8 cellular contexts compared by ENCODE assay signal in the genomic region with DNA sequence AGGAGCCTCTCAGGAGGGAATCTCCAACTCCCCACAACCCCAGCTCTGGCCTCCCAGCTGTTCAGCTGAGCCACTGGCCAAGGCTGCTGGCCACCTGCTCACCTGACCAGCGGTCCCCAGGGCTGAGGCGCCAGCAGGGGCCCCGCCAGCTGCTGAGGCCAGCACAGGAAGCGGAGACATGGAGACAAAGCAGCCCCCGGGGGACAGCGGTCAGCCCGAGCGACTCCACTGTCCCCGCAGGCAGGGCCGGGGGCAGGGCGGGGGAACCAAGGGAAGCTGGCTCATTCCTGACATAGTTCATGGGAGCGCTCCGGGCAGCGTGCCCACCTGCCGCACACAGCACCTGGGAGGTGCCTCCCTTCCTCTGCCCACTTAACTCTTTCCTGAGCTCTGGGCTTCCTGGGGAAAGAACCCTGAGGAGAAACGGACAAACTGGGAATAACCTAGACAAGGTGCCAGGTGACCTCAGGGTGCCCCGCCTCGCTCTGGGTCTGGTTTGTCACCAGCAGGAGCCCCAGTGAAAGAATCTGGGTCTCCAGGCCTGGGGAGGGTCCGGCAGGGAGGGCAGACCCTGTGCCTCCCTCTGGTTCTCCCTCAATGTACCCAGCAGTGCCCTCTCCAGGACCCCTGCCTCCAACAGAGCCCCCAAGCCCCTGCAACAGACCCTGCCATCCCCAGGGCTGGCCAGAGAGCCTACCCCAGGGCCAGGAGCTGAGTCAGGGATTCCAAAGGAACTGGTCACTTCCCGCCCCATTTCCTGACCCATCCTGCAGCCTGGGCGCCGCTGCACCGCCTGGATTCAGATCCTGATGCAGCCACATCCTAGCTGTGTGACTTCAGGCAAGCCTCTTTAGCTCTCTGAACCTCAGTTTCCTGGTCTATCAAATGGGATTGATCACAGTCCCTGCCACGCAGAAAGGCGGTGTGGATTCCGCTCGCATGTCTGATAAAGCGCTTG. TPM values are rescaled to one million over a fixed set of nuclear protein-coding genes. Genes with fewer than 3 reads are reported as not detected.
DNase-seq lines count a peak whose midpoint lies in the region; FAIRE-seq and TF ChIP-seq lines count a peak whose summit lies in the region.

No MANE protein-coding gene starts in this region.

- no peaks in the 10 kb centered on the region for H3K36me3 ChIP-seq in ovary

- TF ChIP-seq CTCF in fibroblast of pulmonary artery (IDR thresholded peaks at IDR 0.05; ENCODE audit: low read length, missing control alignments), result no peak
- TF ChIP-seq CTCF in ovary (IDR thresholded peaks at IDR 0.05), result peak in 1 of 3 donors; percentile 4

- H3K9me3 ChIP-seq in ovary, result no peaks in the 10 kb centered on the region

- no peak for TF ChIP-seq POLR2A in ovary (IDR thresholded peaks at IDR 0.05)
- no peak for TF ChIP-seq POLR2A in GM12892 (IDR thresholded peaks at IDR 0.05; ENCODE audit: low read depth, low read length)

- FAIRE-seq in RCC 7860 (lab: Jason Lieb, UNC), result peak; percentile 87
- no peak for FAIRE-seq in GM12892 (lab: Jason Lieb, UNC)

- no peaks in the 10 kb centered on the region for H3K27me3 ChIP-seq in ovary

- H3K4me3 ChIP-seq in fibroblast of pulmonary artery (replicated peaks; ENCODE audit: low read depth, low read length) (peak overlapping the region; percentile 38), ovary (peak overlapping the region; percentile 25)

- intact Hi-C loops in ovary (cut with DNase I), result loop anchor here in 1 of 4 donors (10.0 kb wide), 1 partner anchor 61 kb away; no protein-coding TSS in a partner anchor

- H3K27ac ChIP-seq in ovary, result peak overlapping the region; percentile 26 to 75

- WGBS in ovary, 3 donors, result 19 to 31% (median 21%) methylated on average over 28 of the region's 28 CpGs

- DNase-seq in Daoy (ENCODE audit: low read depth) (peak; percentile 97), RCC 7860 (ENCODE audit: low spot score) (peak; percentile 98), fibroblast of pulmonary artery (ENCODE audit: low read depth) (peak; percentile 92), ovary (peak; percentile 67 to 79 (median 71)), UCSD-AML1 (lab: John Stamatoyannopoulos, UW; ENCODE audit: unreplicated experiment) (no peak), GM12892 (ENCODE audit: insufficient read length) (no peak)
- DNase-seq in stimulated activated CD4-positive, alpha-beta T cell treated with anti-CD3 and anti-CD28 coated beads, Interleukin-1b, Interleukin-23, amount 100 ng/mL, for 48 hours, result no peak
- DNase-seq in stimulated activated CD4-positive, alpha-beta T cell treated with anti-CD3 and anti-CD28 coated beads, Interleukin-2, amount 100 ng/mL, for 48 hours, result no peak

- TF ChIP-seq EP300 in ovary (IDR thresholded peaks at IDR 0.05), result no peak

- H3K4me1 ChIP-seq in ovary (ENCODE audit: insufficient read depth), result peaks cover 21% of the 10 kb centered on the region

RNA-seq across cellular contexts. Expression of a gene that starts 10.6 kb away (rescaled TPM):
- total RNA-seq in Daoy (2014; rRNA removed; shearing (Covaris generic)), result 50.8 and 67.7 TPM in 2 replicates
- total RNA-seq in ovary, result 10 to 100 TPM in 3 of 7 donors, 1 to 10 TPM in 4; 3.9 to 40.7 (median 8.8) TPM
- 1 to 10 TPM; 3.8 to 6.1 TPM for polyA plus RNA-seq in ovary
- not detected for polyA plus RNA-seq in GM12892 (2012; ENCODE audit: missing spikeins)

Comparison
In these comparisons a context has a peak if more than half of its experiments do, and no peak if none do; other contexts are left out.
1. DNase-seq: peak in Daoy (single experiment), RCC 7860 (single experiment), fibroblast of pulmonary artery (single experiment) and ovary (5 of 5); none in stimulated activated CD4-positive, alpha-beta T cell treated with anti-CD3 and anti-CD28 coated beads, Interleukin-1b, Interleukin-23, amount 100 ng/mL, for 48 hours (single experiment), stimulated activated CD4-positive, alpha-beta T cell treated with anti-CD3 and anti-CD28 coated beads, Interleukin-2, amount 100 ng/mL, for 48 hours (0 of 2), UCSD-AML1 (single experiment) and GM12892 (single experiment).